1 cellular context compared by ENCODE assay signal in the genomic region with DNA sequence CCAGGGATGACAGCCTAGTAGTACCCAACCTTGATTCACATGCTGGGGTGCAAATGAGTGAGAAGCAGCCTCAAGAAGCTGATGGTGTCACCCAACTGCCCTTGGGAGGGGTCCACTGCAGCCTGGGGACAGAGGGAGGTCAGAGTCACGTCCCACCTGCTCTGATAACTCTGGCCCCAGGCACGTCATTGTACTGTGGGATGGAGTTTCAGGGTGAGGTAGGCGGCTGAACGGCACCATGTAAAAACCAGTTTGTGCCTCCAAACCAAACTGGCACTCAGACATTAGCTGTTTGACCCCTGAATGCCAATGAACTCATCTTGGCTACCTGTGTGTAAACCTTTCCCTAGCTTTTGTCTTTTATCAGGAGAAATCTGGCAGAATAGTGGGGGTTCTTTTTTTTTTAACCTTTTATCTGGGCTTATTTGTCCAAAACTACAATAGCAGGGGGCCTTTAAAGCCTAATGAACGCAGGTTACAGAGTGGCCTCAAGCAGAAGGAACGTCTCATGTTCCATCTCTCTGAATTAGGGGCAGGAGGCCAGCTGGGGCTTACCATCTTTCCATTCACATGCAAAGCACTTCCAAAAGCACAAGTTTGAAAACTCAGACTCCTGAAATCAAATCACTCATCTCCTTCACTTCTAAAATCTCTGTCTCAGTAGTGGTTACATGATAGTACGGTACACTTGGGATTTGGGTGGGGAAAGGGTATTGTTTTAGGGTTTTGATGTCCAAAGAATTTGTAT.
A peak's percentile ranks its signal among the peaks of the same experiment; 100 is the strongest.
TF ChIP-seq lines count a peak whose summit lies in the region.

No MANE protein-coding gene starts in this region.

TF ChIP-seq in GM12878, 131 proteins besides CTCF, POLR2A, EP300 and RAD21 (continued from another document and continues in another):
- TF ChIP-seq, protein P1, sequence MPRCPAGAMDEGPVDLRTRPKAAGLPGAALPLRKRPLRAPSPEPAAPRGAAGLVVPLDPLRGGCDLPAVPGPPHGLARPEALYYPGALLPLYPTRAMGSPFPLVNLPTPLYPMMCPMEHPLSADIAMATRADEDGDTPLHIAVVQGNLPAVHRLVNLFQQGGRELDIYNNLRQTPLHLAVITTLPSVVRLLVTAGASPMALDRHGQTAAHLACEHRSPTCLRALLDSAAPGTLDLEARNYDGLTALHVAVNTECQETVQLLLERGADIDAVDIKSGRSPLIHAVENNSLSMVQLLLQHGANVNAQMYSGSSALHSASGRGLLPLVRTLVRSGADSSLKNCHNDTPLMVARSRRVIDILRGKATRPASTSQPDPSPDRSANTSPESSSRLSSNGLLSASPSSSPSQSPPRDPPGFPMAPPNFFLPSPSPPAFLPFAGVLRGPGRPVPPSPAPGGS (IDR thresholded peaks at IDR 0.05; ENCODE audit: borderline replicate concordance, insufficient read depth, low read depth, low read length, poor library complexity, severe bottlenecking) = no peak
- TF ChIP-seq ATF7 (IDR thresholded peaks at IDR 0.05; ENCODE audit: low read depth) (no peak), CREB1 (IDR thresholded peaks at IDR 0.05; ENCODE audit: low read depth) (0 out of 2 replicates have a peak, but pooled peaks have one; percentile 39), CHD4 (IDR thresholded peaks at IDR 0.05) (no peak), CHD2 (IDR thresholded peaks at IDR 0.05; ENCODE audit: borderline replicate concordance, low read depth, low read length) (no peak), ZBTB33 (IDR thresholded peaks at IDR 0.05) (no peak), JUNB (IDR thresholded peaks at IDR 0.05) (no peak), SMARCA5 (IDR thresholded peaks at IDR 0.05) (no peak), TCF7 (IDR thresholded peaks at IDR 0.05; ENCODE audit: borderline replicate concordance) (no peak), PAX8 (IDR thresholded peaks at IDR 0.05) (no peak), ASH2L (IDR thresholded peaks at IDR 0.05; ENCODE audit: borderline replicate concordance, low read depth) (no peak), ZNF687 (IDR thresholded peaks at IDR 0.05) (0 out of 2 replicates have a peak, but pooled peaks have one; percentile 2), CHD1 (IDR thresholded peaks at IDR 0.05; ENCODE audit: low read depth, low read length) (no peak), CUX1 (IDR thresholded peaks at IDR 0.05; ENCODE audit: insufficient replicate concordance, low read depth, low read length) (no peak), NBN (IDR thresholded peaks at IDR 0.05) (no peak), ZNF207 (IDR thresholded peaks at IDR 0.05; ENCODE audit: borderline replicate concordance) (no peak), SPI1 (IDR thresholded peaks at IDR 0.05; ENCODE audit: borderline replicate concordance, insufficient read depth, low read depth, low read length) (no peak)
- TF ChIP-seq, protein P2, sequence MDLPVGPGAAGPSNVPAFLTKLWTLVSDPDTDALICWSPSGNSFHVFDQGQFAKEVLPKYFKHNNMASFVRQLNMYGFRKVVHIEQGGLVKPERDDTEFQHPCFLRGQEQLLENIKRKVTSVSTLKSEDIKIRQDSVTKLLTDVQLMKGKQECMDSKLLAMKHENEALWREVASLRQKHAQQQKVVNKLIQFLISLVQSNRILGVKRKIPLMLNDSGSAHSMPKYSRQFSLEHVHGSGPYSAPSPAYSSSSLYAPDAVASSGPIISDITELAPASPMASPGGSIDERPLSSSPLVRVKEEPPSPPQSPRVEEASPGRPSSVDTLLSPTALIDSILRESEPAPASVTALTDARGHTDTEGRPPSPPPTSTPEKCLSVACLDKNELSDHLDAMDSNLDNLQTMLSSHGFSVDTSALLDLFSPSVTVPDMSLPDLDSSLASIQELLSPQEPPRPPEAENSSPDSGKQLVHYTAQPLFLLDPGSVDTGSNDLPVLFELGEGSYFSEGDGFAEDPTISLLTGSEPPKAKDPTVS (IDR thresholded peaks at IDR 0.05; ENCODE audit: low read depth, low read length) = no peak
- TF ChIP-seq, protein P3, sequence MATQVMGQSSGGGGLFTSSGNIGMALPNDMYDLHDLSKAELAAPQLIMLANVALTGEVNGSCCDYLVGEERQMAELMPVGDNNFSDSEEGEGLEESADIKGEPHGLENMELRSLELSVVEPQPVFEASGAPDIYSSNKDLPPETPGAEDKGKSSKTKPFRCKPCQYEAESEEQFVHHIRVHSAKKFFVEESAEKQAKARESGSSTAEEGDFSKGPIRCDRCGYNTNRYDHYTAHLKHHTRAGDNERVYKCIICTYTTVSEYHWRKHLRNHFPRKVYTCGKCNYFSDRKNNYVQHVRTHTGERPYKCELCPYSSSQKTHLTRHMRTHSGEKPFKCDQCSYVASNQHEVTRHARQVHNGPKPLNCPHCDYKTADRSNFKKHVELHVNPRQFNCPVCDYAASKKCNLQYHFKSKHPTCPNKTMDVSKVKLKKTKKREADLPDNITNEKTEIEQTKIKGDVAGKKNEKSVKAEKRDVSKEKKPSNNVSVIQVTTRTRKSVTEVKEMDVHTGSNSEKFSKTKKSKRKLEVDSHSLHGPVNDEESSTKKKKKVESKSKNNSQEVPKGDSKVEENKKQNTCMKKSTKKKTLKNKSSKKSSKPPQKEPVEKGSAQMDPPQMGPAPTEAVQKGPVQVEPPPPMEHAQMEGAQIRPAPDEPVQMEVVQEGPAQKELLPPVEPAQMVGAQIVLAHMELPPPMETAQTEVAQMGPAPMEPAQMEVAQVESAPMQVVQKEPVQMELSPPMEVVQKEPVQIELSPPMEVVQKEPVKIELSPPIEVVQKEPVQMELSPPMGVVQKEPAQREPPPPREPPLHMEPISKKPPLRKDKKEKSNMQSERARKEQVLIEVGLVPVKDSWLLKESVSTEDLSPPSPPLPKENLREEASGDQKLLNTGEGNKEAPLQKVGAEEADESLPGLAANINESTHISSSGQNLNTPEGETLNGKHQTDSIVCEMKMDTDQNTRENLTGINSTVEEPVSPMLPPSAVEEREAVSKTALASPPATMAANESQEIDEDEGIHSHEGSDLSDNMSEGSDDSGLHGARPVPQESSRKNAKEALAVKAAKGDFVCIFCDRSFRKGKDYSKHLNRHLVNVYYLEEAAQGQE (IDR thresholded peaks at IDR 0.05; ENCODE audit: low read depth, low read length) = no peak
- TF ChIP-seq, protein P4, sequence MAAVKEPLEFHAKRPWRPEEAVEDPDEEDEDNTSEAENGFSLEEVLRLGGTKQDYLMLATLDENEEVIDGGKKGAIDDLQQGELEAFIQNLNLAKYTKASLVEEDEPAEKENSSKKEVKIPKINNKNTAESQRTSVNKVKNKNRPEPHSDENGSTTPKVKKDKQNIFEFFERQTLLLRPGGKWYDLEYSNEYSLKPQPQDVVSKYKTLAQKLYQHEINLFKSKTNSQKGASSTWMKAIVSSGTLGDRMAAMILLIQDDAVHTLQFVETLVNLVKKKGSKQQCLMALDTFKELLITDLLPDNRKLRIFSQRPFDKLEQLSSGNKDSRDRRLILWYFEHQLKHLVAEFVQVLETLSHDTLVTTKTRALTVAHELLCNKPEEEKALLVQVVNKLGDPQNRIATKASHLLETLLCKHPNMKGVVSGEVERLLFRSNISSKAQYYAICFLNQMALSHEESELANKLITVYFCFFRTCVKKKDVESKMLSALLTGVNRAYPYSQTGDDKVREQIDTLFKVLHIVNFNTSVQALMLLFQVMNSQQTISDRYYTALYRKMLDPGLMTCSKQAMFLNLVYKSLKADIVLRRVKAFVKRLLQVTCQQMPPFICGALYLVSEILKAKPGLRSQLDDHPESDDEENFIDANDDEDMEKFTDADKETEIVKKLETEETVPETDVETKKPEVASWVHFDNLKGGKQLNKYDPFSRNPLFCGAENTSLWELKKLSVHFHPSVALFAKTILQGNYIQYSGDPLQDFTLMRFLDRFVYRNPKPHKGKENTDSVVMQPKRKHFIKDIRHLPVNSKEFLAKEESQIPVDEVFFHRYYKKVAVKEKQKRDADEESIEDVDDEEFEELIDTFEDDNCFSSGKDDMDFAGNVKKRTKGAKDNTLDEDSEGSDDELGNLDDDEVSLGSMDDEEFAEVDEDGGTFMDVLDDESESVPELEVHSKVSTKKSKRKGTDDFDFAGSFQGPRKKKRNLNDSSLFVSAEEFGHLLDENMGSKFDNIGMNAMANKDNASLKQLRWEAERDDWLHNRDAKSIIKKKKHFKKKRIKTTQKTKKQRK (IDR thresholded peaks at IDR 0.05; ENCODE audit: low read depth, low read length) = no peak
